In the genomic region with DNA sequence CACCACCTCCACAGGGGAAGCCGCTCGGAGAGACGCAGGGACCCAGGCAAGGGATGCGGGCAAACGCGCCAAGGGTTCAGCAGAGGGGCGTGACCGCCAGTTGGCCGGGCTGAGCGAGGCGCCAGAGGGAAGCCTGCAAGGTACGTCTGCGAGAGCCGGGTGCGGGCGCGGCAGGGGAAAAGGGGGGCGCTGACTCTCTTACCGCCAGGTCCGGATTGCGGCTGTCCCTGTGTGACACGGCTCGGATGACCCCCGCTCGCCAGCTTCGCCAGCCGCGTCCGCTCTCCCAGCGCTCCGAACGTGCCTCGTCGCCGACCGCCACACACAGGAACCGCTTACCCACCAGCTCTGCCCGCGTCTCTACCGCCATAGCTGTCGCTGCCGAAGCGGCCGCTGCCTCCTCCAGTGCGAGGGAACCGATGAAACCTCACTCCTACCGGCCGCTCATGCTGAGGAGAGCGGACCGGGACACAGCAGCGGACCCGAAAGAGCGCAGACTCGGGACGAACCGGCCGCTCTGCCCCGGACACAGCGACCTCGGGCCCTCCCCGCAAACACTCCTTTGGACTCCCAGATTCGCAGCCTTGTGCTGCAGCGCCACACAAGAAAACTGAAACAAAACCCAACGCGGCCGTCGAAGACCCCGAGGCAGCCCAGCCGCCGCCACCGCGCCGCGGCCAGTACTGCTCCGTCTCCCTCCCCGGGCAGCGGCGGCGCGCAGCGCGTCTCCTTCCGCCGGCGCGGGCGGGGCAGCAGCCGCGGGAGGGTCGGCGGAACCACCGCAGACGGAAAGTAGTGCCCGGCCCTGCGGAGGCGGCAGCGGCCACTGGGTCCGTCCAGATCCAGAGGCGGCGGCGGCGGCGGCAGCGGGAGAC, we compare ENCODE assay signal across 8 cellular contexts. TPM values are rescaled to one million over a fixed set of nuclear protein-coding genes. Genes with fewer than 3 reads are reported as not detected.
DNase-seq lines count a peak whose midpoint lies in the region; TF ChIP-seq lines count a peak whose summit lies in the region.

A gene with protein sequence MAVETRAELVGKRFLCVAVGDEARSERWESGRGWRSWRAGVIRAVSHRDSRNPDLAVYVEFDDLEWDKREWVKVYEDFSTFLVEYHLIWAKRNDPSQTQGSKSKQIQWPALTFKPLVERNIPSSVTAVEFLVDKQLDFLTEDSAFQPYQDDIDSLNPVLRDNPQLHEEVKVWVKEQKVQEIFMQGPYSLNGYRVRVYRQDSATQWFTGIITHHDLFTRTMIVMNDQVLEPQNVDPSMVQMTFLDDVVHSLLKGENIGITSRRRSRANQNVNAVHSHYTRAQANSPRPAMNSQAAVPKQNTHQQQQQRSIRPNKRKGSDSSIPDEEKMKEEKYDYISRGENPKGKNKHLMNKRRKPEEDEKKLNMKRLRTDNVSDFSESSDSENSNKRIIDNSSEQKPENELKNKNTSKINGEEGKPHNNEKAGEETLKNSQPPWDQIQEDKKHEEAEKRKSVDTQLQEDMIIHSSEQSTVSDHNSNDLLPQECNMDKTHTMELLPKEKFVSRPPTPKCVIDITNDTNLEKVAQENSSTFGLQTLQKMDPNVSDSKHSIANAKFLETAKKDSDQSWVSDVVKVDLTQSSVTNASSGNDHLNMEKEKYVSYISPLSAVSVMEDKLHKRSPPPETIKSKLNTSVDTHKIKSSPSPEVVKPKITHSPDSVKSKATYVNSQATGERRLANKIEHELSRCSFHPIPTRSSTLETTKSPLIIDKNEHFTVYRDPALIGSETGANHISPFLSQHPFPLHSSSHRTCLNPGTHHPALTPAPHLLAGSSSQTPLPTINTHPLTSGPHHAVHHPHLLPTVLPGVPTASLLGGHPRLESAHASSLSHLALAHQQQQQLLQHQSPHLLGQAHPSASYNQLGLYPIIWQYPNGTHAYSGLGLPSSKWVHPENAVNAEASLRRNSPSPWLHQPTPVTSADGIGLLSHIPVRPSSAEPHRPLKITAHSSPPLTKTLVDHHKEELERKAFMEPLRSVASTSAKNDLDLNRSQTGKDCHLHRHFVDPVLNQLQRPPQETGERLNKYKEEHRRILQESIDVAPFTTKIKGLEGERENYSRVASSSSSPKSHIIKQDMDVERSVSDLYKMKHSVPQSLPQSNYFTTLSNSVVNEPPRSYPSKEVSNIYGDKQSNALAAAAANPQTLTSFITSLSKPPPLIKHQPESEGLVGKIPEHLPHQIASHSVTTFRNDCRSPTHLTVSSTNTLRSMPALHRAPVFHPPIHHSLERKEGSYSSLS (N-terminal part only) (minus strand): TSS at position 685 of the 875 bp plus-strand sequence. CDS start 315 bp downstream, at position 370.

- H3K4me3 ChIP-seq in HEK293 (ENCODE audit: low read depth, low read length) (peak within 1 kb of the TSS; percentile 98), astrocyte of the cerebellum (ENCODE audit: low read depth, low read length) (peak within 1 kb of the TSS; percentile 83), hepatocyte (peak within 1 kb of the TSS; percentile 82)

- H3K4me1 ChIP-seq in HEK293 (ENCODE audit: control insufficient read depth, insufficient read depth, low read length) (peaks cover 5% of the 10 kb centered on the region; the same call in 1 of the 2 replicates), hepatocyte (ENCODE audit: insufficient read depth) (no peaks in the 10 kb centered on the region)

- in situ Hi-C loops in astrocyte of the cerebellum (cut with HindIII; ENCODE audit: low sequenced_read_pairs) = no loop called here

- peak within 1 kb of the TSS; percentile 82 for H3K4me2 ChIP-seq in hepatocyte

- CTCF ChIA-PET in HEK293 (lab: Yijun Ruan, JAX) = interaction anchor here (0.5 to 1.8 kb wide), 7 partner anchors 32 to 299 kb away, joined by 3 to 7 read pairs (median 5); no protein-coding TSS in a partner anchor

- H3K9me2 ChIP-seq in hepatocyte (replicated peaks; ENCODE audit: insufficient read depth) = no peaks in the 10 kb centered on the region

- H3K27ac ChIP-seq in HEK293 (ENCODE audit: extremely low read depth, low read depth, low read length) (peak within 1 kb of the TSS; percentile 95), hepatocyte (peak within 1 kb of the TSS; percentile 97)

- H3K27me3 ChIP-seq in hepatocyte = no peaks in the 10 kb centered on the region

- H4K20me1 ChIP-seq in hepatocyte (ENCODE audit: insufficient read depth, poor library complexity, severe bottlenecking) = peaks cover 20% of the 10 kb centered on the region

- under 1% methylated on average over 98 of the region's 104 CpGs for WGBS in hepatocyte (ENCODE audit: low lambda C conversion rate, missing lambda C conversion rate)

- DNase-seq in MV-4-11 (lab: John Stamatoyannopoulos, UW) (peak; percentile 47), T-helper 9 cell (peak; percentile 47), astrocyte of the cerebellum (ENCODE audit: low read depth) (peak; percentile 70), hepatocyte (ENCODE audit: low spot score) (peak; percentile 92), retina (peak; percentile 95), middle frontal gyrus (ENCODE audit: extremely low spot score, low spot score) (no peak)

- TF ChIP-seq CTCF in GM12874 (IDR thresholded peaks at IDR 0.05; ENCODE audit: insufficient read depth, low read depth, low read length) = peak; percentile 19; the same call in 1 of the 2 replicates
- peak; percentile 93 for TF ChIP-seq CTCF in HEK293 (tag by site-specific recombination; IDR thresholded peaks at IDR 0.05)
- no peak for TF ChIP-seq CTCF in astrocyte of the cerebellum (IDR thresholded peaks at IDR 0.05; ENCODE audit: low read depth, low read length, missing control alignments)
- TF ChIP-seq CTCF in hepatocyte (IDR thresholded peaks at IDR 0.05; ENCODE audit: poor library complexity) = no peak

- H3K36me3 ChIP-seq in HEK293 (ENCODE audit: control insufficient read depth in 2 of 2, insufficient read depth in 1 of 2, low read length in 2 of 2) (no peaks in the 10 kb centered on the region), hepatocyte (replicated peaks; ENCODE audit: insufficient read depth, low read depth) (no peaks in the 10 kb centered on the region)

- H3K79me2 ChIP-seq in hepatocyte = peaks cover 82% of the 10 kb centered on the region

- peak within 1 kb of the TSS; percentile 68 for H2AFZ ChIP-seq in hepatocyte

- POLR2A ChIA-PET in HEK293 (lab: Yijun Ruan, JAX) = interaction anchor here (0.7 to 3.6 kb wide), 6 partner anchors 50 to 198 kb away, joined by 3 to 26 read pairs (median 4); a partner anchor contains a TSS

- H3K9me3 ChIP-seq in HEK293 (ENCODE audit: control insufficient read depth, insufficient read depth, low read depth, low read length) = no peaks in the 10 kb centered on the region
- no peaks in the 10 kb centered on the region for H3K9me3 ChIP-seq in hepatocyte (ENCODE audit: low read depth)

TF ChIP-seq in HEK293, 187 proteins besides CTCF, POLR2A, EP300 and RAD21 (continues in another document):
- TF ChIP-seq ZNF660 (tag by site-specific recombination; IDR thresholded peaks at IDR 0.05) = peak; percentile 97
- TF ChIP-seq, protein P1, sequence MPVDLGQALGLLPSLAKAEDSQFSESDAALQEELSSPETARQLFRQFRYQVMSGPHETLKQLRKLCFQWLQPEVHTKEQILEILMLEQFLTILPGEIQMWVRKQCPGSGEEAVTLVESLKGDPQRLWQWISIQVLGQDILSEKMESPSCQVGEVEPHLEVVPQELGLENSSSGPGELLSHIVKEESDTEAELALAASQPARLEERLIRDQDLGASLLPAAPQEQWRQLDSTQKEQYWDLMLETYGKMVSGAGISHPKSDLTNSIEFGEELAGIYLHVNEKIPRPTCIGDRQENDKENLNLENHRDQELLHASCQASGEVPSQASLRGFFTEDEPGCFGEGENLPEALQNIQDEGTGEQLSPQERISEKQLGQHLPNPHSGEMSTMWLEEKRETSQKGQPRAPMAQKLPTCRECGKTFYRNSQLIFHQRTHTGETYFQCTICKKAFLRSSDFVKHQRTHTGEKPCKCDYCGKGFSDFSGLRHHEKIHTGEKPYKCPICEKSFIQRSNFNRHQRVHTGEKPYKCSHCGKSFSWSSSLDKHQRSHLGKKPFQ (tag by site-specific recombination; IDR thresholded peaks at IDR 0.05) = no peak
- no peak for TF ChIP-seq ZNF112 (tag by site-specific recombination; IDR thresholded peaks at IDR 0.05)
- no peak for TF ChIP-seq ZNF48 (tag by site-specific recombination; IDR thresholded peaks at IDR 0.05)
- TF ChIP-seq ZNF132 (tag by site-specific recombination; IDR thresholded peaks at IDR 0.05; ENCODE audit: borderline replicate concordance) = no peak
- TF ChIP-seq SP3 (tag by site-specific recombination; IDR thresholded peaks at IDR 0.05) = peak; percentile 22; the same call in 1 of the 2 replicates
- no peak for TF ChIP-seq ZNF707 (tag by site-specific recombination; IDR thresholded peaks at IDR 0.05)
- TF ChIP-seq ZNF664 (tag by site-specific recombination; IDR thresholded peaks at IDR 0.05) = no peak
- TF ChIP-seq BCL11B (tag by site-specific recombination; IDR thresholded peaks at IDR 0.05; ENCODE audit: low read depth) = no peak; the same call in 1 of the 2 replicates
- 0 out of 2 replicates have a peak, but pooled peaks have one; percentile 5 for TF ChIP-seq WT1 (tag by site-specific recombination; IDR thresholded peaks at IDR 0.05)
- TF ChIP-seq ZFP41 (tag by site-specific recombination; IDR thresholded peaks at IDR 0.05; ENCODE audit: borderline replicate concordance) = no peak
- peak; percentile 66; the same call in 1 of the 2 replicates for TF ChIP-seq ZNF677 (tag by site-specific recombination; IDR thresholded peaks at IDR 0.05)
- TF ChIP-seq ZNF248 (tag by site-specific recombination; IDR thresholded peaks at IDR 0.05) = no peak
- no peak for TF ChIP-seq SCRT2 (tag by site-specific recombination; IDR thresholded peaks at IDR 0.05)
- TF ChIP-seq, protein P2, sequence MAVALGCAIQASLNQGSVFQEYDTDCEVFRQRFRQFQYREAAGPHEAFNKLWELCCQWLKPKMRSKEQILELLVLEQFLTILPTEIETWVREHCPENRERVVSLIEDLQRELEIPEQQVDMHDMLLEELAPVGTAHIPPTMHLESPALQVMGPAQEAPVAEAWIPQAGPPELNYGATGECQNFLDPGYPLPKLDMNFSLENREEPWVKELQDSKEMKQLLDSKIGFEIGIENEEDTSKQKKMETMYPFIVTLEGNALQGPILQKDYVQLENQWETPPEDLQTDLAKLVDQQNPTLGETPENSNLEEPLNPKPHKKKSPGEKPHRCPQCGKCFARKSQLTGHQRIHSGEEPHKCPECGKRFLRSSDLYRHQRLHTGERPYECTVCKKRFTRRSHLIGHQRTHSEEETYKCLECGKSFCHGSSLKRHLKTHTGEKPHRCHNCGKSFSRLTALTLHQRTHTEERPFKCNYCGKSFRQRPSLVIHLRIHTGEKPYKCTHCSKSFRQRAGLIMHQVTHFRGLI (tag by site-specific recombination; IDR thresholded peaks at IDR 0.05) = peak; percentile 97
- peak; percentile 86 for TF ChIP-seq IKZF3 (tag by site-specific recombination; IDR thresholded peaks at IDR 0.05)
- TF ChIP-seq ZNF211 (tag by site-specific recombination; IDR thresholded peaks at IDR 0.05; ENCODE audit: low read depth) = no peak
- TF ChIP-seq ZNF350 (tag by site-specific recombination; IDR thresholded peaks at IDR 0.05) = no peak
- TF ChIP-seq KLF7 (tag by site-specific recombination; IDR thresholded peaks at IDR 0.05; ENCODE audit: borderline replicate concordance) = no peak

RNA-seq across cellular contexts. Expression of the gene that starts here (rescaled TPM):
- total RNA-seq in hepatocyte = 165 and 177 TPM in 2 replicates
- polyA plus RNA-seq in hepatocyte = 43.2 and 48.8 TPM in 2 replicates

Comparison
In these comparisons a context has a peak if more than half of its experiments do, and no peak if none do; other contexts are left out.
1. CTCF ChIP-seq: peak in GM12874 (single experiment) and HEK293 (single experiment); none in astrocyte of the cerebellum (single experiment) and hepatocyte (single experiment).
2. Peak in every context shown above with its lines, with median percentiles within 50 percentile points of each other: H3K4me3 ChIP-seq.